18 cellular contexts compared by ENCODE assay signal in the genomic region with DNA sequence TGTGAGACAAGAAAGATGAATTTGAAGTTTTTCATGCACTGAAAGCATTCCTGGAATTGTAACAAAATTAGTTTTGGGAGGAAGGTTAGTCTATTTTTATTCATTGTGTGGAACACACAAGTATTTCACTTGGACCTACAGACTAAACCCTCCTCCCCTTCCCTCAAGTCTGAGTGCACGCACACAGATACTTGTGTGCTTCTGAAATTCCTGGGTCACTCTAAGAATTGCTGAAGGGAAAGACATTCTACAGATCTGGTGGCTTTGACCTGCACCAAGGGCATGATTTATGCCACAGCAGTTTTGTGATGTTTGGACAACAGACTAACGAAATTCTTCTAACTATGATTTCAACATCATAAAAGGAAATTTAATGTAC.
A peak's percentile ranks its signal among the peaks of the same experiment; 100 is the strongest.
DNase-seq lines count a peak whose midpoint lies in the region; ATAC-seq, FAIRE-seq and TF ChIP-seq lines count a peak whose summit lies in the region.
"Had no signal": no experiment of that assay in that cellular context is flagged by ENCODE, and none has a peak within 500 bp of the region (broad histone marks: within the 10 kb centered on the region; RNA-seq: fewer than 3 reads in every experiment).

No MANE protein-coding gene starts in this region.

- H3K27ac ChIP-seq in SK-N-SH (ENCODE audit: low read depth in 2 of 2, low read length in 1 of 2) (peak overlapping the region in 1 of 2 experiments; percentile 16; a peak in 1 of 4 replicates), thoracic aorta (peak overlapping the region; percentile 50 to 68), pancreas (no peak overlapping the region)
- H3K27ac ChIP-seq: SJSA1 had no signal

- intact Hi-C loops in pancreas (cut with DNase I): no loop called here

- in situ Hi-C loops in GM13977 (cut with MboI; ENCODE audit: low pct_unique_long_range_greater_than_20kb, low sequenced_read_pairs, unreplicated experiment): no loop called here

- H3K4me2 ChIP-seq in SK-N-SH: no peak overlapping the region
- H3K4me2 ChIP-seq: GM23338 had no signal

- POLR2A ChIA-PET in SK-N-SH (lab: Yijun Ruan, JAX): no interaction called here

- peaks cover 0 to 7% of the 10 kb centered on the region in 2 experiments for H3K36me3 ChIP-seq in SK-N-SH (replicated peaks in 1 of 2; ENCODE audit: control insufficient read depth in 1 of 2, insufficient read depth in 2 of 2, low read length in 1 of 2)
- no peaks in the 10 kb centered on the region for H3K36me3 ChIP-seq in thoracic aorta
- H3K36me3 ChIP-seq in pancreas: no peaks in the 10 kb centered on the region
- H3K36me3 ChIP-seq: SJSA1 had no signal

- no peak overlapping the region for H3K4me3 ChIP-seq in SK-N-SH (ENCODE audit: low read depth in 2 of 2, low read length in 1 of 2)
- H3K4me3 ChIP-seq in fibroblast of the aortic adventitia (ENCODE audit: low read depth, low read length): no peak overlapping the region
- no peak overlapping the region for H3K4me3 ChIP-seq in thoracic aorta
- H3K4me3 ChIP-seq in pancreas: no peak overlapping the region
- H3K4me3 ChIP-seq: GM23338, SJSA1 had no signal

- no peaks in the 10 kb centered on the region for H3K27me3 ChIP-seq in SK-N-SH (ENCODE audit: insufficient read depth)
- H3K27me3 ChIP-seq in thoracic aorta (replicated peaks; ENCODE audit: insufficient read depth): no peaks in the 10 kb centered on the region
- no peaks in the 10 kb centered on the region for H3K27me3 ChIP-seq in pancreas
- H3K27me3 ChIP-seq: SJSA1 had no signal

- H4K20me1 ChIP-seq in SK-N-SH (ENCODE audit: insufficient read depth): no peaks in the 10 kb centered on the region

- H3F3A ChIP-seq in SK-N-SH (replicated peaks; ENCODE audit: insufficient read depth): peaks cover 6% of the 10 kb centered on the region

- H3K9me2 ChIP-seq in SK-N-SH: no peaks in the 10 kb centered on the region; the same call in 1 of the 2 replicates

- CTCF ChIA-PET in SK-N-SH (lab: Yijun Ruan, JAX): interaction anchor here (1.0 kb wide), 1 partner anchor 56 kb away, joined by 3 read pairs; no protein-coding TSS in a partner anchor

- TF ChIP-seq RAD21 in SK-N-SH (IDR thresholded peaks at IDR 0.05; ENCODE audit: low read length): no peak

- H3K79me2 ChIP-seq in SK-N-SH (ENCODE audit: insufficient read depth): no peaks in the 10 kb centered on the region

- no peaks in the 10 kb centered on the region; the same call in 1 of the 2 replicates for H3K9me3 ChIP-seq in SK-N-SH
- H3K9me3 ChIP-seq in thoracic aorta: no peaks in the 10 kb centered on the region
- H3K9me3 ChIP-seq in pancreas: no peaks in the 10 kb centered on the region
- H3K9me3 ChIP-seq: SJSA1 had no signal

- no peak; a peak in 1 of 4 replicates for TF ChIP-seq EP300 in SK-N-SH (IDR thresholded peaks at IDR 0.05; ENCODE audit: borderline replicate concordance in 1 of 2, low read depth in 1 of 2, low read length in 1 of 2)

- no peak overlapping the region for H3K9ac ChIP-seq in SK-N-SH

- no peak for TF ChIP-seq CTCF in SK-N-SH (IDR thresholded peaks at IDR 0.05)
- TF ChIP-seq CTCF in fibroblast of the aortic adventitia (IDR thresholded peaks at IDR 0.05; ENCODE audit: insufficient read depth, low read length): no peak
- TF ChIP-seq CTCF in thoracic aorta (IDR thresholded peaks at IDR 0.05): no peak
- TF ChIP-seq CTCF in pancreas (IDR thresholded peaks at IDR 0.05): no peak
- no peak for TF ChIP-seq CTCF in GM13977 (IDR thresholded peaks at IDR 0.05; ENCODE audit: extremely low read depth, insufficient read depth, missing control alignments)

- DNase-seq in GM03348 (ENCODE audit: low spot score) (peak; percentile 33), SK-N-SH (no peak), fibroblast of the aortic adventitia (ENCODE audit: low read depth) (peak; percentile 67), thoracic aorta (ENCODE audit: low spot score) (no peak), cerebellar cortex (ENCODE audit: low spot score) (no peak), pancreas (no peak), GM13977 (ENCODE audit: low spot score) (no peak)
- DNase-seq: C1 segment of cervical spinal cord; CD8-positive, alpha-beta memory T cell; DMS79 treated with DMSO at 0.1 percent for 48 hours; KG1; NCI-H187 treated with DMSO at 0.1 percent for 48 hours; NCI-H2227 treated with DMSO at 0.1 percent for 48 hours; NCI-H524; SW 1271 had no signal

- no peaks in the 10 kb centered on the region; a peak in 3 of 4 replicates for H3K4me1 ChIP-seq in SK-N-SH (ENCODE audit: control insufficient read depth in 1 of 2, insufficient read depth in 2 of 2, low read depth in 1 of 2, low read length in 1 of 2)
- H3K4me1 ChIP-seq in thoracic aorta (ENCODE audit: control insufficient read depth in 1 of 2, low read depth in 2 of 2): peaks cover 12 to 20% of the 10 kb centered on the region in 2 donors
- no peaks in the 10 kb centered on the region for H3K4me1 ChIP-seq in pancreas
- H3K4me1 ChIP-seq: SJSA1 had no signal

- WGBS in SK-N-SH (ENCODE audit: low lambda C conversion rate): 89% methylated on average over 2 of the region's 2 CpGs
- 72 to 80% methylated on average over 2 of the region's 2 CpGs for WGBS in pancreas, 2 donors

- H2AFZ ChIP-seq in SK-N-SH (ENCODE audit: low read depth): no peak overlapping the region
- H2AFZ ChIP-seq: GM23338 had no signal

- ATAC-seq in thoracic aorta (ENCODE audit: insufficient number of reproducible peaks, low FRiP score, low read depth) (no peak), pancreas (no peak)

- no peak for FAIRE-seq in pancreas (lab: Jason Lieb, UNC)
- FAIRE-seq: G401.6 had no signal

TF ChIP-seq in SK-N-SH, 30 proteins besides CTCF, POLR2A, EP300 and RAD21:
- TF ChIP-seq TCF12 (IDR thresholded peaks at IDR 0.05) (0 out of 2 replicates have a peak, but pooled peaks have one; percentile 13), SIN3A (IDR thresholded peaks at IDR 0.05; ENCODE audit: borderline replicate concordance, low read depth, low read length) (no peak)

Comparison
In these comparisons a context has a peak if more than half of its experiments do, and no peak if none do; other contexts are left out.
1. DNase-seq: peak in GM03348 (single experiment) and fibroblast of the aortic adventitia (single experiment); none in SK-N-SH (single experiment), thoracic aorta (single experiment), cerebellar cortex (single experiment), pancreas (0 of 6) and GM13977 (single experiment).
2. H3K27ac ChIP-seq: peak in thoracic aorta (2 of 2); none in pancreas (0 of 4).